In the genomic region with DNA sequence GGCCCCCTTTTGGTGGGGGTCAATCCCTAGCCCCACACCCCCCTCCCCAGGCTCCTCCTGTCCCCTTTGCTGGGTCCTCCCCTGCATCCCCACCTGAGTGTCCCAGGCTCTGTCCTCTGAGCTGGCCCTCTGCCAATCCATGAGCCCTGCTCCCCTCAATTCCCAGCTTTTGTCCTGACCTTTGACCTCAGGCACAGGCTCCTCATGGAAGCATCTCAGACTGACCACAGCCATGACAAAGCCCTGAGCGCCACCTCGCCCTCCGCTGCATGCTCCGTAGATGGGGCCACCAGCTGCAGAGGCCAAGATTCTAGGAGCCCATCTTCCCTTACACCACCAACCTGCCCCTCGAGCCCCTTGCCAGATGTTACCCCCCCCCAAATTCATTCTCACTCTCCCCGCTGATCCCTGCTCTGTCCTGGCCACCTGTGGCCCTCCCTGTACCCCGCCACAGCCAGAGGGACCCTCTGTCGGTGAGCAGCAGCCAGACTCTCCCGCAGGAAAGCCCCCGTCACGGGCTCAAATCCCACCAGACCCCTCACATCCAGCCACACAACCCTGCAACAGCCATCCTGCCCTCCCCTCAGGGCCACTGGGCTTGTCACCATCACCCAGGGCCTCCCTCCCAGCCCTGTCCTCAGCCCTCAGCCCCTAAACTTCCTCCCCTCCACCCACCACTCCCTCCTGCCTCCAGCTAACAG, we compare ENCODE assay signal across 13 cellular contexts.
"Had no signal": no experiment of that assay in that cellular context is flagged by ENCODE, and none has a peak within 500 bp of the region (broad histone marks: within the 10 kb centered on the region; RNA-seq: fewer than 3 reads in every experiment).

No MANE protein-coding gene starts in this region.

- H3K36me3 ChIP-seq: gastrocnemius medialis, heart left ventricle had no signal

- H3K27me3 ChIP-seq: dorsolateral prefrontal cortex, gastrocnemius medialis, heart left ventricle, neutrophil had no signal

- DNase-seq: activated T-cell treated with anti-CD3 and anti-CD28 coated beads for 4 hours had no signal

- H3K4me3 ChIP-seq: dorsolateral prefrontal cortex, gastrocnemius medialis, heart left ventricle, lower lobe of right lung had no signal

- H3K27me3 Mint-ChIP-seq: stimulated activated naive CD8-positive, alpha-beta T cell treated with anti-CD3 and anti-CD28 coated beads, Interleukin-15, Interleukin-2, amounts not matched to agents 100 ng/mL and 50 ng/mL, for 24 hours had no signal

- FAIRE-seq: astrocyte, bronchial epithelial cell, small intestine had no signal

- ATAC-seq: gastrocnemius medialis had no signal

- H3K4me1 ChIP-seq: gastrocnemius medialis, parathyroid adenoma had no signal

- H2AFZ ChIP-seq: parathyroid adenoma had no signal

- H3K27ac ChIP-seq: gastrocnemius medialis, heart left ventricle, lower lobe of right lung, neutrophil, parathyroid adenoma had no signal

- H3K9me3 Mint-ChIP-seq: activated naive CD4-positive, alpha-beta T cell treated with anti-CD3 and anti-CD28 coated beads for 36 hours; activated T-helper 2 cell treated with anti-CD3 and anti-CD28 coated beads, Interferon-gamma antibody, Interleukin-2, Interleukin-4, amounts not matched to agents 10 μg/mL and 5 μg/mL and 100 μg/mL, durations not matched to agents 14 hours and 24 hours and 36 hours; stimulated activated naive CD8-positive, alpha-beta T cell treated with anti-CD3 and anti-CD28 coated beads, Interleukin-15, Interleukin-2, amounts not matched to agents 100 ng/mL and 50 ng/mL, for 24 hours had no signal

- H3K79me2 ChIP-seq: parathyroid adenoma had no signal

- H3K4me3 Mint-ChIP-seq: activated naive CD4-positive, alpha-beta T cell treated with anti-CD3 and anti-CD28 coated beads for 36 hours; stimulated activated naive CD8-positive, alpha-beta T cell treated with anti-CD3 and anti-CD28 coated beads, Interleukin-15, Interleukin-2, amounts not matched to agents 100 ng/mL and 50 ng/mL, for 24 hours had no signal

- H3K9me3 ChIP-seq: gastrocnemius medialis, heart left ventricle, lower lobe of right lung, neutrophil had no signal

- H3K9ac ChIP-seq: parathyroid adenoma had no signal

- H3K27ac Mint-ChIP-seq: activated naive CD4-positive, alpha-beta T cell treated with anti-CD3 and anti-CD28 coated beads for 36 hours; activated T-helper 2 cell treated with anti-CD3 and anti-CD28 coated beads, Interferon-gamma antibody, Interleukin-2, Interleukin-4, amounts not matched to agents 10 μg/mL and 5 μg/mL and 100 μg/mL, durations not matched to agents 14 hours and 24 hours and 36 hours; stimulated activated naive CD8-positive, alpha-beta T cell treated with anti-CD3 and anti-CD28 coated beads, Interleukin-15, Interleukin-2, amounts not matched to agents 100 ng/mL and 50 ng/mL, for 24 hours had no signal
